In the genomic region with DNA sequence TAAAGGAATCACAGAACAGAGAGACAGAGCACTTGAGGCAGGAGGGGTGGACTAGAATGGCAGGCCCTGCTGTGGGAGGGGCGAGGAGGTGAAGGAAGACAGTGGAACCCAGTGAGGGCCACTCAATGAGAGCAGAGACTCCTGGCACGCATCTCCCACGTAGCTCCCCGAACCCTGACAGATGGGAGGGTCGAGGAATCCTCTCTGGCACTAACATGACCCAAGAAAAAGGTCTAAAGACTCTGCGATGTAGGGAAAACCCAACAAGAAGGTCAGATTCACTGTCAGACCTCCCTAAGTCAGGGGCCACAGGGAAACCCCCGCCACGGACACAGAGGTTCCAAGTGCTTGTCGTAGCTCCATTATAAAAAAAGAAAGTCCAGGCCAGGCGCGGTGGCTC, we compare ENCODE assay signal across 16 cellular contexts. TPM values are rescaled to one million over a fixed set of nuclear protein-coding genes. Genes with fewer than 3 reads are reported as not detected.
DNase-seq lines count a peak whose midpoint lies in the region; ATAC-seq and TF ChIP-seq lines count a peak whose summit lies in the region.
"Had no signal": no experiment of that assay in that cellular context is flagged by ENCODE, and none has a peak within 500 bp of the region (broad histone marks: within the 10 kb centered on the region; RNA-seq: fewer than 3 reads in every experiment).

No MANE protein-coding gene starts in this region.

- H3K9me3 Mint-ChIP-seq in Calu3 (ENCODE audit: low read depth, unreplicated experiment): no peaks in the 10 kb centered on the region
- H3K9me3 Mint-ChIP-seq: CD8-positive, alpha-beta T cell; memory B cell; stimulated activated naive CD8-positive, alpha-beta T cell treated with anti-CD3 and anti-CD28 coated beads, Interleukin-15, amount 100 ng/mL, for 72 hours had no signal

- H3K9me3 ChIP-seq in ascending aorta (no peaks in the 10 kb centered on the region), left lung (no peaks in the 10 kb centered on the region), stomach (no peaks in the 10 kb centered on the region)

- no peak for TF ChIP-seq POLR2A in stomach (IDR thresholded peaks at IDR 0.05)

- peaks cover 18 to 48% of the 10 kb centered on the region in 2 donors for H3K4me1 ChIP-seq in ascending aorta
- H3K4me1 ChIP-seq in left lung: peaks cover 33 to 93% of the 10 kb centered on the region in 2 donors
- peaks cover 76 to 100% (median 92%) of the 10 kb centered on the region in 4 donors for H3K4me1 ChIP-seq in stomach

- WGBS in stomach, 5 donors: 91 to 95% (median 92%) methylated on average over 11 of the region's 11 CpGs

- peak overlapping the region; percentile 90 for H3K27ac ChIP-seq in ascending aorta
- H3K27ac ChIP-seq in left lung: peak overlapping the region; percentile 88 to 92
- peak overlapping the region; percentile 85 to 95 (median 90) for H3K27ac ChIP-seq in stomach

- no peak for TF ChIP-seq EP300 in stomach (IDR thresholded peaks at IDR 0.05)

- no TSS peak for BruUV-seq in Calu3 (replicated peaks; lab: Mats Ljungman, UMichigan)

- H3K27me3 ChIP-seq in ascending aorta: no peaks in the 10 kb centered on the region
- no peaks in the 10 kb centered on the region for H3K27me3 ChIP-seq in left lung
- H3K27me3 ChIP-seq in stomach: no peaks in the 10 kb centered on the region

- POLR2A ChIA-PET in HEK293T (lab: Yijun Ruan, JAX): interaction anchor here (1.2 kb wide), 1 partner anchor 15 kb away, joined by 4 read pairs; a partner anchor contains a TSS

- no peak for TF ChIP-seq CTCF in Calu3 (IDR thresholded peaks at IDR 0.05; ENCODE audit: unreplicated experiment)
- TF ChIP-seq CTCF in ascending aorta (IDR thresholded peaks at IDR 0.05): no peak
- TF ChIP-seq CTCF in left lung (IDR thresholded peaks at IDR 0.05): no peak
- TF ChIP-seq CTCF in stomach (IDR thresholded peaks at IDR 0.05): no peak

- no peaks in the 10 kb centered on the region for H3K27me3 Mint-ChIP-seq in Calu3 (ENCODE audit: unreplicated experiment)
- H3K27me3 Mint-ChIP-seq: memory B cell; stimulated activated naive CD8-positive, alpha-beta T cell treated with anti-CD3 and anti-CD28 coated beads, Interleukin-15, amount 100 ng/mL, for 72 hours had no signal

- CTCF ChIA-PET in Calu3 (lab: Charles Lee): interaction anchor here (1.2 kb wide), 1 partner anchor 9 kb away, joined by 4 read pairs; no protein-coding TSS in a partner anchor
- CTCF ChIA-PET in HEK293T (lab: Yijun Ruan, JAX): no interaction called here

- peak overlapping the region; percentile 95 for H3K27ac Mint-ChIP-seq in Calu3 (ENCODE audit: unreplicated experiment)
- H3K27ac Mint-ChIP-seq: CD8-positive, alpha-beta T cell; memory B cell had no signal

- no peak for ATAC-seq in left lung
- ATAC-seq: stimulated activated naive CD8-positive, alpha-beta T cell treated with anti-CD3 and anti-CD28 coated beads, Interleukin-15, amount 100 ng/mL, for 72 hours had no signal

- DNase-seq in Calu3 (no peak), ascending aorta (ENCODE audit: low spot score in 2 of 2) (peak in 1 of 2 donors; percentile 58), left lung (no peak), stomach (no peak), HEK293T (ENCODE audit: extremely low spot score) (no peak), NCI-H345 (lab: John Stamatoyannopoulos, UW) (no peak), KG1 (lab: John Stamatoyannopoulos, UW) (no peak)
- DNase-seq: activated CD4-positive, CD25-positive, alpha-beta regulatory T cell; amniotic stem cell; CD8-positive, alpha-beta T cell; cortex of kidney; NCI-H1694 treated with DMSO at 0.1 percent for 48 hours; NCI-H526; occipital lobe; stimulated activated naive CD8-positive, alpha-beta T cell treated with anti-CD3 and anti-CD28 coated beads, Interleukin-15, amount 100 ng/mL, for 72 hours had no signal

- peak overlapping the region; percentile 46 for H3K4me3 Mint-ChIP-seq in Calu3 (ENCODE audit: low read depth, unreplicated experiment)
- H3K4me3 Mint-ChIP-seq: CD8-positive, alpha-beta T cell; memory B cell; stimulated activated naive CD8-positive, alpha-beta T cell treated with anti-CD3 and anti-CD28 coated beads, Interleukin-15, amount 100 ng/mL, for 72 hours had no signal

- peaks cover 83% of the 10 kb centered on the region for H3K4me1 Mint-ChIP-seq in Calu3 (ENCODE audit: low read depth, unreplicated experiment)

- H3K36me3 ChIP-seq in ascending aorta (peaks cover 7 to 14% of the 10 kb centered on the region in 2 donors), left lung (peaks cover 0 to 32% of the 10 kb centered on the region in 2 donors), stomach (peaks cover 8 to 26% (median 25%) of the 10 kb centered on the region in 4 donors)

- H3K36me3 Mint-ChIP-seq in Calu3 (ENCODE audit: insufficient read depth, unreplicated experiment): peaks cover 88% of the 10 kb centered on the region

- H3K4me3 ChIP-seq in ascending aorta (no peak overlapping the region), left lung (no peak overlapping the region), stomach (no peak overlapping the region)

- intact Hi-C loops in Calu3 (cut with micrococcal nuclease; ENCODE audit: unreplicated experiment) (no loop called here), ascending aorta (cut with DNase I) (no loop called here), left lung (cut with DNase I) (no loop called here), stomach (cut with DNase I; ENCODE audit: low total_unique reads) (no loop called here)

TF ChIP-seq in HEK293T, 16 proteins besides CTCF, POLR2A, EP300 and RAD21:
- TF ChIP-seq FOXK2 (IDR thresholded peaks at IDR 0.05) (no peak), HDGF (IDR thresholded peaks at IDR 0.05; ENCODE audit: borderline replicate concordance) (no peak), LEF1 (IDR thresholded peaks at IDR 0.05; ENCODE audit: borderline replicate concordance) (no peak), TARDBP (IDR thresholded peaks at IDR 0.05) (no peak), ELF4 (IDR thresholded peaks at IDR 0.05) (no peak), SUZ12 (IDR thresholded peaks at IDR 0.05) (no peak), ZNF384 (IDR thresholded peaks at IDR 0.05) (no peak), L3MBTL2 (conservative IDR thresholded peaks at IDR 0.05) (no peak), CTBP1 (IDR thresholded peaks at IDR 0.05; ENCODE audit: borderline replicate concordance) (no peak), ARNT (IDR thresholded peaks at IDR 0.05) (no peak), FOXM1 (IDR thresholded peaks at IDR 0.05; ENCODE audit: borderline replicate concordance) (no peak), FOXA1 (IDR thresholded peaks at IDR 0.05) (no peak), BHLHE40 (IDR thresholded peaks at IDR 0.05; ENCODE audit: borderline replicate concordance) (no peak), SP1 (IDR thresholded peaks at IDR 0.05) (no peak)

RNA-seq across cellular contexts. Expression of a gene that starts 15.0 kb away (rescaled TPM):
- 100 and 109 TPM in 2 replicates for total RNA-seq in Calu3 (2022)
- 70.7 TPM for total RNA-seq in ascending aorta
- total RNA-seq in left lung: 10 to 100 TPM; 69.8 to 82.3 TPM
- total RNA-seq in stomach: 100 to 1,000 TPM in 2 of 5 donors, 10 to 100 TPM in 3; 54.3 to 358 (median 58.1) TPM
- polyA plus RNA-seq in stomach: 10 to 100 TPM; 15.0 to 23.0 (median 15.4) TPM

RNA-seq across cellular contexts. Expression of a gene that starts 31.2 kb away (rescaled TPM):
- total RNA-seq in Calu3 (2022) (12.4 and 15.1 TPM in 2 replicates), ascending aorta (131 TPM), left lung (10 to 100 TPM; 22.6 to 31.7 TPM), stomach (10 to 100 TPM; 13.3 to 40.6 (median 17.6) TPM)
- 10 to 100 TPM in 1 of 3 donors, 1 to 10 TPM in 2; 3.6 to 10.2 (median 8.4) TPM for polyA plus RNA-seq in stomach
